8 cellular contexts compared by ENCODE assay signal in genomic region chr14:103628684-103629502, GRCh38. TPM values are rescaled to one million over a fixed set of nuclear protein-coding genes. Genes with fewer than 3 reads are reported as not detected.
A peak's percentile ranks its signal among the peaks of the same experiment; 100 is the strongest.
DNase-seq lines count a peak whose midpoint lies in the region; ATAC-seq and FAIRE-seq lines count a peak whose summit lies in the region.

Gene KLC1, plus strand, starts transcription at chr14:103629211. Its CDS starts 25,354 bp downstream, at chr14:103654565.

- H3K4me3 ChIP-seq in SJCRH30, result peak within 1 kb of the TSS; percentile 98

- FAIRE-seq in HTR-8/SVneo (lab: Jason Lieb, UNC), result peak; percentile 33

- H3K4me1 Mint-ChIP-seq in activated naive CD4-positive, alpha-beta T cell treated with anti-CD3 and anti-CD28 coated beads for 36 hours (ENCODE audit: low read depth), result peaks cover 40% of the 10 kb centered on the region

- DNase-seq in COLO829 (ENCODE audit: low spot score) (peak; percentile 64), HTR-8/SVneo (ENCODE audit: insufficient read length, low spot score) (peak; percentile 77), SJCRH30 (peak; percentile 81 to 82), germinal center (ENCODE audit: low spot score) (peak; percentile 86), nucleus accumbens (lab: John Stamatoyannopoulos, UW) (peak in 53 of 56 donors; percentile 36 to 92 (median 78)), substantia nigra (lab: John Stamatoyannopoulos, UW) (peak in 48 of 49 donors; percentile 29 to 91 (median 76))
- peak; percentile 85 for DNase-seq in activated naive CD4-positive, alpha-beta T cell treated with anti-CD3 and anti-CD28 coated beads for 36 hours

- H3K9me3 ChIP-seq in SJCRH30 (replicated peaks), result no peaks in the 10 kb centered on the region

- peak within 1 kb of the TSS; percentile 80 for H3K27ac Mint-ChIP-seq in activated naive CD4-positive, alpha-beta T cell treated with anti-CD3 and anti-CD28 coated beads for 36 hours

- intact Hi-C loops in activated naive CD4-positive, alpha-beta T cell treated with anti-CD3 and anti-CD28 coated beads for 36 hours (cut with micrococcal nuclease), result loop anchor here (1.0 to 10.0 kb wide), 5 partner anchors 48 to 296 kb away; partner anchors contain the start of genes BAG5, COA8, MARK3 and TDRD9

- H3K4me1 ChIP-seq in SJCRH30, result peaks cover 34% of the 10 kb centered on the region

- H3K27ac ChIP-seq in SJCRH30 (peak within 1 kb of the TSS; percentile 62), substantia nigra (ENCODE audit: low read depth, low read length, poor library complexity, severe bottlenecking) (peak within 1 kb of the TSS; percentile 96)

- CTCF ChIA-PET in activated naive CD4-positive, alpha-beta T cell treated with anti-CD3 and anti-CD28 coated beads for 36 hours (lab: Charles Lee), result interaction anchor here (1.0 kb wide), 1 partner anchor 22 kb away, joined by 3 read pairs; no protein-coding TSS in a partner anchor

- peak; percentile 65 for ATAC-seq in GM19455 (IDR thresholded peaks at IDR 0.05; ENCODE audit: unreplicated experiment)

- H3K27me3 ChIP-seq in SJCRH30, result no peaks in the 10 kb centered on the region

- peaks cover 3% of the 10 kb centered on the region for H3K36me3 Mint-ChIP-seq in activated naive CD4-positive, alpha-beta T cell treated with anti-CD3 and anti-CD28 coated beads for 36 hours (ENCODE audit: low read depth)

- peak within 1 kb of the TSS; percentile 86 for H3K4me3 Mint-ChIP-seq in activated naive CD4-positive, alpha-beta T cell treated with anti-CD3 and anti-CD28 coated beads for 36 hours

- H3K27me3 Mint-ChIP-seq in activated naive CD4-positive, alpha-beta T cell treated with anti-CD3 and anti-CD28 coated beads for 36 hours (ENCODE audit: low read depth), result no peaks in the 10 kb centered on the region

- H3K9me3 Mint-ChIP-seq in activated naive CD4-positive, alpha-beta T cell treated with anti-CD3 and anti-CD28 coated beads for 36 hours, result no peaks in the 10 kb centered on the region

- peaks cover 4% of the 10 kb centered on the region for H3K36me3 ChIP-seq in SJCRH30

RNA-seq across cellular contexts. Expression of gene KLC1, which starts in this region (rescaled TPM):
- total RNA-seq in SJCRH30 (2014; rRNA removed; shearing (Covaris generic)), result 156 and 175 TPM in 2 replicates
- 100 to 1,000 TPM in 1 of 2 experiments, 10 to 100 TPM in 1; 94.8 to 101 TPM for total RNA-seq in activated naive CD4-positive, alpha-beta T cell treated with anti-CD3 and anti-CD28 coated beads for 36 hours

Comparison
In these comparisons a context has a peak if more than half of its experiments do, and no peak if none do; other contexts are left out.
1. Peak in every context shown above with its lines: DNase-seq, ATAC-seq, H3K4me3 ChIP-seq and H3K27ac ChIP-seq.